Comparison of ENCODE assay signal across 27 cellular contexts in the genomic region with DNA sequence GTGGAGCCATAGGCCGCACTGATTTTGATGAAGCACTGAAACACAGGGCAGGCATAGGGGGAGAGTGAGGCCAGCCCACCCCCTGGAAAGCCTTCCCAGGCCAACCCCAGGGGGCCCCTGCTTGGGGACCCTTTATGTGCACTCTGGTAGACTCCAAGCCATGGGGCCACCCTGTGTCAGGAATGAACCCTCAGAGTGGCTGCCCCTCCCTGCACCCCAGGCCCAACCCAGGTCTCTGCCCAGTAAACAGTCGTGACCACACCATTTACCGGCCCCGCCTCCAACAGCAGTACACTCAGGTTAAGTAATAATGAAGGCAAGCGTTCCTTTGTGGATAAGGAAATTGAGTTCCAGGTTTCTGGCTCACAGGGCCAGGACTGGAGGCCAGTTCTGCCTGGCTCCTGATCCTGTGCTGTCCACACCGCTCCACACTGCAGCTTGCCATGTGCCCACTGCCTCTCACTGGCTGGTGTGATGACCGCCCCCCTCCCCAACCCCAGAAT. TPM values are rescaled to one million over a fixed set of nuclear protein-coding genes. Genes with fewer than 3 reads are reported as not detected.
A peak's percentile ranks its signal among the peaks of the same experiment; 100 is the strongest.
DNase-seq lines count a peak whose midpoint lies in the region; ATAC-seq, FAIRE-seq and TF ChIP-seq lines count a peak whose summit lies in the region.
"Had no signal": no experiment of that assay in that cellular context is flagged by ENCODE, and none has a peak within 500 bp of the region (broad histone marks: within the 10 kb centered on the region; RNA-seq: fewer than 3 reads in every experiment).

No MANE protein-coding gene starts in this region.

- H2BK15ac ChIP-seq in H1 (ENCODE audit: low read length) (no peak overlapping the region), mesenchymal stem cell (ENCODE audit: low read depth, poor library complexity, severe bottlenecking) (peak overlapping the region; percentile 54)

- H2AK5ac ChIP-seq in H1 (ENCODE audit: low read depth, low read length) = no peak overlapping the region
- no peak overlapping the region for H2AK5ac ChIP-seq in mesenchymal stem cell (ENCODE audit: low read length, severe bottlenecking)

- DNase-seq in left ventricle myocardium superior (peak; percentile 15), left ventricle myocardium inferior (no peak), H1 (ENCODE audit: low read depth in 1 of 2, low spot score in 2 of 2) (no peak), mesenchymal stem cell (no peak), 8988T (no peak), retina (no peak), tibial artery (no peak), SK-N-SH (no peak)
- DNase-seq: activated B cell treated with CpG ODN at 0.5 μM for 24 hours; activated CD8-positive, alpha-beta T cell treated with anti-CD3 and anti-CD28 coated beads for 36 hours; BE2C; DND-41; head of caudate nucleus; MG63; NCI-H1417; NCI-H526; stimulated activated CD4-positive, alpha-beta T cell treated with anti-CD3 and anti-CD28 coated beads, Interleukin-4, amount 100 ng/mL, for 4 hours had no signal

- no peak overlapping the region for H4K5ac ChIP-seq in H1 (ENCODE audit: insufficient read length, low read depth, low read length)

- peaks cover 12% of the 10 kb centered on the region for H3K23me2 ChIP-seq in H1 (ENCODE audit: low read depth, low read length)

- H3K4me3 ChIP-seq in left ventricle myocardium inferior = no peak overlapping the region
- H3K4me3 ChIP-seq in H1 (ENCODE audit: extremely low read depth in 1 of 4, insufficient read depth in 2 of 4, low read depth in 3 of 4, low read length in 4 of 4) = no peak overlapping the region
- no peak overlapping the region for H3K4me3 ChIP-seq in mesenchymal stem cell (ENCODE audit: insufficient read depth in 1 of 2, low read depth in 1 of 2, low read length in 2 of 2)
- no peak overlapping the region for H3K4me3 ChIP-seq in tibial artery
- no peak overlapping the region for H3K4me3 ChIP-seq in SK-N-SH (ENCODE audit: low read depth in 2 of 2, low read length in 1 of 2)
- H3K4me3 ChIP-seq: GM23248, MG63, tibial nerve had no signal

- intact Hi-C loops in left ventricle myocardium superior (cut with micrococcal nuclease) (no loop called here), left ventricle myocardium inferior (cut with micrococcal nuclease) (no loop called here), tibial artery (cut with DNase I; ENCODE audit: low total_unique reads) (no loop called here)

- H3K14ac ChIP-seq in H1 (ENCODE audit: insufficient read length) = no peak overlapping the region
- H3K14ac ChIP-seq in mesenchymal stem cell (ENCODE audit: low read length in 2 of 2) = no peak overlapping the region

- H2BK120ac ChIP-seq in H1 (replicated peaks; ENCODE audit: low read depth, low read length) = no peak overlapping the region
- H2BK120ac ChIP-seq in mesenchymal stem cell (ENCODE audit: low read depth, low read length) = peak overlapping the region; percentile 27

- H3K27ac ChIP-seq in left ventricle myocardium inferior (replicated peaks) (no peak overlapping the region), H1 (ENCODE audit: low read depth, low read length) (no peak overlapping the region), mesenchymal stem cell (ENCODE audit: low read length, poor library complexity, severe bottlenecking) (no peak overlapping the region), tibial artery (no peak overlapping the region), SK-N-SH (ENCODE audit: low read depth in 2 of 2, low read length in 1 of 2) (no peak overlapping the region)
- H3K27ac ChIP-seq: GM23248, HL-60, neutrophil, tibial nerve had no signal

- TF ChIP-seq RAD21 in H1 (IDR thresholded peaks at IDR 0.05 in 1 of 2, conservative IDR thresholded peaks at IDR 0.05 in 1 of 2; ENCODE audit: low read depth in 2 of 2, low read length in 2 of 2) (no peak), SK-N-SH (IDR thresholded peaks at IDR 0.05; ENCODE audit: low read length) (no peak)

- H4K20me1 ChIP-seq in H1 (replicated peaks in 1 of 2; ENCODE audit: control insufficient read depth in 1 of 2, insufficient read depth in 2 of 2, low read length in 2 of 2) = no peaks in the 10 kb centered on the region
- H4K20me1 ChIP-seq in SK-N-SH (ENCODE audit: insufficient read depth) = no peaks in the 10 kb centered on the region

- H2BK20ac ChIP-seq in H1 (ENCODE audit: low read length) = no peak overlapping the region

- no peak overlapping the region for H3K4me2 ChIP-seq in H1 (ENCODE audit: insufficient read depth in 1 of 2, low read depth in 2 of 2, low read length in 2 of 2)
- H3K4me2 ChIP-seq in mesenchymal stem cell (ENCODE audit: low read length, poor library complexity, severe bottlenecking) = no peak overlapping the region
- no peak overlapping the region for H3K4me2 ChIP-seq in SK-N-SH

- H3K79me2 ChIP-seq in H1 (ENCODE audit: control insufficient read depth in 1 of 2, insufficient read depth in 2 of 2, low read length in 2 of 2) (no peaks in the 10 kb centered on the region), SK-N-SH (ENCODE audit: insufficient read depth) (no peaks in the 10 kb centered on the region)

- TF ChIP-seq POLR2A in H1 (IDR thresholded peaks at IDR 0.05; ENCODE audit: control extremely low read depth in 1 of 2, low read depth in 2 of 2, low read length in 2 of 2) = no peak

- H3K79me1 ChIP-seq in H1 (ENCODE audit: low read depth, low read length) (no peaks in the 10 kb centered on the region), mesenchymal stem cell (replicated peaks; ENCODE audit: low read length, poor library complexity, severe bottlenecking) (no peaks in the 10 kb centered on the region)

- H3K4ac ChIP-seq in H1 (replicated peaks; ENCODE audit: insufficient read length, low read depth, low read length) (no peak overlapping the region), mesenchymal stem cell (ENCODE audit: low read depth in 1 of 2, low read length in 2 of 2) (no peak overlapping the region)

- H3K9me2 ChIP-seq in SK-N-SH = no peaks in the 10 kb centered on the region

- TF ChIP-seq CTCF in left ventricle myocardium inferior (IDR thresholded peaks at IDR 0.05; ENCODE audit: borderline replicate concordance) (no peak), H1 (IDR thresholded peaks at IDR 0.05; ENCODE audit: control extremely low read depth in 1 of 3, insufficient read depth in 1 of 3, low read depth in 1 of 3, low read length in 3 of 3) (no peak), tibial artery (IDR thresholded peaks at IDR 0.05) (no peak), SK-N-SH (IDR thresholded peaks at IDR 0.05) (no peak)

- no peak overlapping the region for H3K23ac ChIP-seq in H1 (ENCODE audit: insufficient read length)
- no peak overlapping the region for H3K23ac ChIP-seq in mesenchymal stem cell (ENCODE audit: low read length in 2 of 2)

- H2BK12ac ChIP-seq in H1 (ENCODE audit: low read depth, low read length) (peak overlapping the region; percentile 94; the same call in 1 of the 2 replicates), mesenchymal stem cell (ENCODE audit: low read length in 2 of 2) (peak overlapping the region; percentile 52 to 79)

- H3K27me3 ChIP-seq in left ventricle myocardium inferior (ENCODE audit: low read depth) = peaks cover 43% of the 10 kb centered on the region
- no peaks in the 10 kb centered on the region; a peak in 3 of 7 replicates for H3K27me3 ChIP-seq in H1 (replicated peaks in 1 of 4; ENCODE audit: control insufficient read depth in 3 of 4, extremely low read depth in 1 of 4, insufficient read depth in 3 of 4, low read length in 3 of 4)
- peaks cover 20 to 58% of the 10 kb centered on the region in 2 experiments for H3K27me3 ChIP-seq in mesenchymal stem cell (ENCODE audit: control insufficient read depth in 1 of 2, insufficient read depth in 1 of 2, low read length in 2 of 2)
- peaks cover 0 to 31% of the 10 kb centered on the region in 2 donors for H3K27me3 ChIP-seq in tibial artery
- no peaks in the 10 kb centered on the region for H3K27me3 ChIP-seq in SK-N-SH (ENCODE audit: insufficient read depth)
- H3K27me3 ChIP-seq: MG63 had no signal

- WGBS in H1 (ENCODE audit: extremely low coverage in 1 of 2, insufficient coverage in 1 of 2, insufficient read length in 1 of 2, insufficient replicate concordance in 2 of 2, low coverage in 1 of 2, low lambda C conversion rate in 2 of 2, missing lambda C conversion rate in 1 of 2), 2 experiments = 84% methylated on average over 7 of the region's 7 CpGs; no CpG with 5 or more reads in 1 of the 2 experiments
- WGBS in mesenchymal stem cell = 80% methylated on average over 7 of the region's 7 CpGs
- WGBS in SK-N-SH (ENCODE audit: low lambda C conversion rate) = 84% methylated on average over 7 of the region's 7 CpGs

- H3K18ac ChIP-seq in H1 (ENCODE audit: extremely low read depth, low read length) (no peak overlapping the region), mesenchymal stem cell (ENCODE audit: low read depth in 1 of 2, low read length in 2 of 2) (peak overlapping the region in 1 of 2 experiments; percentile 38)

- H3K9ac ChIP-seq in H1 (replicated peaks in 1 of 4; ENCODE audit: extremely low read depth in 1 of 4, low read depth in 3 of 4, low read length in 3 of 4) = no peak overlapping the region
- no peak overlapping the region for H3K9ac ChIP-seq in mesenchymal stem cell (ENCODE audit: low read length)
- no peak overlapping the region for H3K9ac ChIP-seq in SK-N-SH
- H3K9ac ChIP-seq: GM23248 had no signal

- H2AFZ ChIP-seq in H1 (ENCODE audit: low read length) (no peak overlapping the region), mesenchymal stem cell (ENCODE audit: low read depth, low read length) (no peak overlapping the region), SK-N-SH (ENCODE audit: low read depth) (no peak overlapping the region)
- H2AFZ ChIP-seq: GM23248 had no signal

- TF ChIP-seq EP300 in H1 (IDR thresholded peaks at IDR 0.05; ENCODE audit: borderline replicate concordance in 1 of 2, low read depth in 2 of 2, low read length in 2 of 2) = no peak
- no peak for TF ChIP-seq EP300 in SK-N-SH (IDR thresholded peaks at IDR 0.05; ENCODE audit: borderline replicate concordance in 1 of 2, low read depth in 1 of 2, low read length in 1 of 2)

- H3K36me3 ChIP-seq in left ventricle myocardium inferior (no peaks in the 10 kb centered on the region), H1 (ENCODE audit: control insufficient read depth in 2 of 4, insufficient read depth in 4 of 4, low read length in 3 of 4) (no peaks in the 10 kb centered on the region; a peak in 1 of 8 replicates), mesenchymal stem cell (ENCODE audit: control insufficient read depth in 1 of 2, insufficient read depth in 2 of 2, low read depth in 1 of 2, low read length in 2 of 2) (no peaks in the 10 kb centered on the region), tibial artery (peaks cover 0 to 3% (median 0%) of the 10 kb centered on the region in 3 donors), SK-N-SH (replicated peaks in 1 of 2; ENCODE audit: control insufficient read depth in 1 of 2, insufficient read depth in 2 of 2, low read length in 1 of 2) (no peaks in the 10 kb centered on the region)
- H3K36me3 ChIP-seq: BE2C, MG63, neutrophil had no signal

- H3K4me1 ChIP-seq in left ventricle myocardium inferior = peaks cover 15% of the 10 kb centered on the region
- H3K4me1 ChIP-seq in H1 (replicated peaks in 1 of 4; ENCODE audit: control insufficient read depth in 3 of 4, insufficient read depth in 4 of 4, low read length in 3 of 4) = peaks cover 4 to 48% (median 37%) of the 10 kb centered on the region in 4 experiments
- peaks cover 22% of the 10 kb centered on the region for H3K4me1 ChIP-seq in mesenchymal stem cell (ENCODE audit: control insufficient read depth, insufficient read depth, low read depth, low read length)
- peaks cover 0 to 19% (median 12%) of the 10 kb centered on the region in 4 donors for H3K4me1 ChIP-seq in tibial artery
- peaks cover 3 to 17% of the 10 kb centered on the region in 2 experiments; a peak in 2 of 4 replicates for H3K4me1 ChIP-seq in SK-N-SH (ENCODE audit: control insufficient read depth in 1 of 2, insufficient read depth in 2 of 2, low read depth in 1 of 2, low read length in 1 of 2)
- H3K4me1 ChIP-seq: BE2C had no signal

- H3K9me3 ChIP-seq in left ventricle myocardium inferior (replicated peaks) (no peaks in the 10 kb centered on the region), H1 (ENCODE audit: insufficient read depth in 2 of 2, low read depth in 1 of 2, low read length in 1 of 2) (no peaks in the 10 kb centered on the region), mesenchymal stem cell (ENCODE audit: control insufficient read depth, low read length) (no peaks in the 10 kb centered on the region), tibial artery (no peaks in the 10 kb centered on the region), SK-N-SH (no peaks in the 10 kb centered on the region)
- H3K9me3 ChIP-seq: BE2C, MG63, neutrophil, tibial nerve had no signal

- no peak overlapping the region; the same call in 1 of the 2 replicates for H4K8ac ChIP-seq in H1 (ENCODE audit: extremely low read depth, insufficient read depth, low read length)
- peak overlapping the region; percentile 19 for H4K8ac ChIP-seq in mesenchymal stem cell (ENCODE audit: low read length)

- peak overlapping the region; percentile 52; the same call in 1 of the 2 replicates for H2BK5ac ChIP-seq in H1 (ENCODE audit: low read depth, low read length)
- H2BK5ac ChIP-seq in mesenchymal stem cell (ENCODE audit: low read depth, low read length, poor library complexity, severe bottlenecking) = no peak overlapping the region

- H3K56ac ChIP-seq in H1 (replicated peaks; ENCODE audit: insufficient read length, low read depth, low read length) = no peak overlapping the region

- no peak for ATAC-seq in left ventricle myocardium superior
- ATAC-seq: activated CD8-positive, alpha-beta T cell treated with anti-CD3 and anti-CD28 coated beads for 36 hours had no signal

- H3F3A ChIP-seq in SK-N-SH (replicated peaks; ENCODE audit: insufficient read depth) = no peaks in the 10 kb centered on the region

- CTCF ChIA-PET in H1 (lab: Charles Lee; ENCODE audit: partially characterized antibody) (interaction anchor here (8.3 kb wide), 1 partner anchor 16 kb away, joined by 68 read pairs; no protein-coding TSS in a partner anchor), SK-N-SH (lab: Yijun Ruan, JAX) (interaction anchor here (1.9 kb wide), 1 partner anchor 15 kb away, joined by 9 read pairs; no protein-coding TSS in a partner anchor)

- POLR2A ChIA-PET in H1 (lab: Charles Lee; ENCODE audit: partially characterized antibody) (interaction anchor here (0.8 to 7.4 kb wide), 3 partner anchors 7 to 14 kb away, joined by 3 to 34 read pairs (median 4); a partner anchor contains a TSS), SK-N-SH (lab: Yijun Ruan, JAX) (no interaction called here)

- H4K91ac ChIP-seq in H1 (replicated peaks; ENCODE audit: insufficient read length, low read length) (no peak overlapping the region), mesenchymal stem cell (ENCODE audit: low read length) (peak overlapping the region; percentile 31)

- FAIRE-seq in H1 (lab: Jason Lieb, UNC) = no peak

RNA-seq across cellular contexts. Expression of a gene that starts 13.5 kb away (rescaled TPM):
- total RNA-seq in left ventricle myocardium superior (not detected), left ventricle myocardium inferior (0.19 TPM)
- total RNA-seq in H1 (2021; fragmentation: NEBNext Ultra II Directional; extraction: Animal tissue kit (Norgen Biotek cat#: 25700)) = 133 and 143 TPM in 2 replicates
- polyA plus RNA-seq in H1 (2011; rRNA removed) (126 and 148 TPM in 2 replicates), SK-N-SH (2012; rRNA removed) (17.2 and 19.6 TPM in 2 replicates)
- polyA plus RNA-seq in H1 (2011; cell fraction: cytosol; rRNA removed) = 154 TPM
- 223 TPM for polyA plus RNA-seq in H1 (2011; cell fraction: nucleus; rRNA removed)
- 83.9 to 119 TPM (median 107 TPM) in 4 replicates for polyA plus RNA-seq in H1 (2012, experiment 1 of 2)
- 116 TPM for polyA plus RNA-seq in H1 (2012, experiment 2 of 2)
- 64.4 TPM for polyA plus RNA-seq in H1 (2013, experiment 1 of 2)
- polyA plus RNA-seq in H1 (2013, experiment 2 of 2) = 62.7 TPM
- polyA minus RNA-seq in H1 (2011; rRNA and poly(A)+ RNA removed) = 55.3 and 66.3 TPM in 2 replicates
- 56.3 TPM for polyA minus RNA-seq in H1 (2011; cell fraction: cytosol; rRNA and poly(A)+ RNA removed)
- polyA minus RNA-seq in H1 (2011; cell fraction: nucleus; rRNA and poly(A)+ RNA removed) = 68.8 TPM
- polyA plus RNA-seq in mesenchymal stem cell (2013, experiment 1 of 2) = 3.9 TPM
- polyA plus RNA-seq in mesenchymal stem cell (2013, experiment 2 of 2) = 3.5 TPM
- polyA plus RNA-seq in SK-N-SH (2012; cell fraction: cytosol; rRNA removed) = 10.4 and 14.2 TPM in 2 replicates
- 15.5 and 18.9 TPM in 2 replicates for polyA plus RNA-seq in SK-N-SH (2012; cell fraction: nucleus; rRNA removed)
- polyA plus RNA-seq: IgD-negative memory B cell had no signal

RNA-seq across cellular contexts. Expression of a gene that starts 22.8 kb away (rescaled TPM):
- not detected for total RNA-seq in left ventricle myocardium superior
- total RNA-seq in left ventricle myocardium inferior = not detected
- 0.71 TPM in 1 of 2 replicates, not detected in the other for total RNA-seq in H1 (2021; fragmentation: NEBNext Ultra II Directional; extraction: Animal tissue kit (Norgen Biotek cat#: 25700))
- 0.56 and 0.89 TPM in 2 replicates for polyA plus RNA-seq in H1 (2011; rRNA removed)
- polyA plus RNA-seq in H1 (2011; cell fraction: cytosol; rRNA removed) = 1.6 TPM
- polyA plus RNA-seq in H1 (2011; cell fraction: nucleus; rRNA removed) = 0.78 TPM
- 0.22 to 0.55 TPM (median 0.40 TPM) in 4 replicates for polyA plus RNA-seq in H1 (2012, experiment 1 of 2)
- polyA plus RNA-seq in H1 (2012, experiment 2 of 2) = 0.09 TPM
- polyA plus RNA-seq in H1 (2013, experiment 1 of 2) = 0.14 TPM
- 0.29 TPM for polyA plus RNA-seq in H1 (2013, experiment 2 of 2)
- 0.20 and 0.22 TPM in 2 replicates for polyA minus RNA-seq in H1 (2011; rRNA and poly(A)+ RNA removed)
- polyA minus RNA-seq in H1 (2011; cell fraction: cytosol; rRNA and poly(A)+ RNA removed) = not detected
- polyA minus RNA-seq in H1 (2011; cell fraction: nucleus; rRNA and poly(A)+ RNA removed) = not detected
- polyA plus RNA-seq in mesenchymal stem cell (2013, experiment 1 of 2) = not detected
- not detected for polyA plus RNA-seq in mesenchymal stem cell (2013, experiment 2 of 2)
- not detected in 2 replicates for polyA plus RNA-seq in SK-N-SH (2012; rRNA removed)
- not detected in 2 replicates for polyA plus RNA-seq in SK-N-SH (2012; cell fraction: cytosol; rRNA removed)
- not detected in 2 replicates for polyA plus RNA-seq in SK-N-SH (2012; cell fraction: nucleus; rRNA removed)
- total RNA-seq: A673; activated B cell treated with CpG ODN at 0.5 μM for 24 hours; activated CD8-positive, alpha-beta T cell treated with anti-CD3 and anti-CD28 coated beads for 36 hours; GM23248; lower leg skin; pulmonary artery endothelial cell; RPMI7951; tibial nerve had no signal
- polyA plus RNA-seq: adipose tissue, GM23248, IgD-negative memory B cell had no signal

Comparison
In these comparisons a context has a peak if more than half of its experiments do, and no peak if none do; other contexts are left out.
1. RNA of a gene that starts 13.5 kb away (total RNA-seq): 133 to 143 TPM in H1; 0.19 TPM in left ventricle myocardium inferior (single experiment) and not detected in left ventricle myocardium superior (single experiment); every median in the first group is over 100 times any median in the second.